18 cellular contexts compared by ENCODE assay signal in genomic region chr11:62129610-62130497, GRCh38.
"Had no signal": no experiment of that assay in that cellular context is flagged by ENCODE, and none has a peak within 500 bp of the region (broad histone marks: within the 10 kb centered on the region; RNA-seq: fewer than 3 reads in every experiment).

No MANE protein-coding gene starts in this region.

- H3K4me3 Mint-ChIP-seq: activated naive CD8-positive, alpha-beta T cell treated with anti-CD3 and anti-CD28 coated beads, Interleukin-2, amount 10 ng/mL, durations not matched to agents 7 days and 5 days; activated T-helper 1 cell treated with anti-CD3 and anti-CD28 coated beads, Interleukin-12 subunit alpha, Interleukin-12 subunit beta, Interleukin-2, Interleukin-4 antibody, amounts not matched to agents 30 ng/mL and 10 ng/mL and 1 ng/mL, durations not matched to agents 14 hours and 24 hours and 36 hours; memory B cell; T-cell; WTC11 had no signal

- H3K27ac ChIP-seq: cardiac muscle cell, SK-N-MC, tibial nerve had no signal

- H3K27me3 Mint-ChIP-seq: activated naive CD8-positive, alpha-beta T cell treated with anti-CD3 and anti-CD28 coated beads, Interleukin-2, amount 10 ng/mL, durations not matched to agents 7 days and 5 days; memory B cell; naive B cell; T-cell had no signal

- ATAC-seq: left ventricle myocardium superior, mucosa of descending colon, T-cell had no signal

- DNase-seq: activated CD4-positive, alpha-beta T cell treated with anti-CD3 and anti-CD28 coated beads, Interleukin-2, amount 50 U/mL, for 1 hour; activated naive CD4-positive, alpha-beta T cell; activated naive CD8-positive, alpha-beta T cell treated with anti-CD3 and anti-CD28 coated beads, Interleukin-2, amount 10 ng/mL, durations not matched to agents 7 days and 5 days; activated T-cell treated with anti-CD3 and anti-CD28 coated beads for 4 hours; left ventricle myocardium superior; mucosa of descending colon; naive B cell; retina; stimulated activated CD8-positive, alpha-beta memory T cell treated with anti-CD3 and anti-CD28 coated beads, Interleukin-4, amount 100 ng/mL, for 48 hours; stimulated activated naive CD4-positive, alpha-beta T cell; substantia nigra had no signal

- H3K9me3 ChIP-seq: mucosa of descending colon, tibial nerve had no signal

- H3K27me3 ChIP-seq: cardiac muscle cell, tibial nerve had no signal

- H3K27ac Mint-ChIP-seq: activated naive CD8-positive, alpha-beta T cell treated with anti-CD3 and anti-CD28 coated beads, Interleukin-2, amount 10 ng/mL, durations not matched to agents 7 days and 5 days; activated T-helper 1 cell treated with anti-CD3 and anti-CD28 coated beads, Interleukin-12 subunit alpha, Interleukin-12 subunit beta, Interleukin-2, Interleukin-4 antibody, amounts not matched to agents 30 ng/mL and 10 ng/mL and 1 ng/mL, durations not matched to agents 14 hours and 24 hours and 36 hours; memory B cell; T-cell; WTC11 had no signal

- H3K4me3 ChIP-seq: cardiac muscle cell, mucosa of descending colon, SK-N-MC, tibial nerve had no signal

- H3K9me3 Mint-ChIP-seq: activated naive CD8-positive, alpha-beta T cell treated with anti-CD3 and anti-CD28 coated beads, Interleukin-2, amount 10 ng/mL, durations not matched to agents 7 days and 5 days; activated T-helper 1 cell treated with anti-CD3 and anti-CD28 coated beads, Interleukin-12 subunit alpha, Interleukin-12 subunit beta, Interleukin-2, Interleukin-4 antibody, amounts not matched to agents 30 ng/mL and 10 ng/mL and 1 ng/mL, durations not matched to agents 14 hours and 24 hours and 36 hours; memory B cell; naive B cell; T-cell; WTC11 had no signal
